9 cellular contexts compared by ENCODE assay signal in genomic region chr3:194489736-194490612, GRCh38.
A peak's percentile ranks its signal among the peaks of the same experiment; 100 is the strongest.
DNase-seq lines count a peak whose midpoint lies in the region; ATAC-seq and TF ChIP-seq lines count a peak whose summit lies in the region.
"Had no signal": no experiment of that assay in that cellular context is flagged by ENCODE, and none has a peak within 500 bp of the region (broad histone marks: within the 10 kb centered on the region; RNA-seq: fewer than 3 reads in every experiment).

No MANE protein-coding gene starts in this region.

- H3K27ac ChIP-seq in HL-60 (replicated peaks) = peak overlapping the region; percentile 34

- ATAC-seq in GM21360 (IDR thresholded peaks at IDR 0.05; ENCODE audit: unreplicated experiment) (peak; percentile 36), HG03097 (IDR thresholded peaks at IDR 0.05; ENCODE audit: low FRiP score, unreplicated experiment) (no peak)

- peak in 1 of 2 experiments; percentile 23 for DNase-seq in HL-60 (ENCODE audit: low read depth in 1 of 2, low spot score in 1 of 2)
- DNase-seq in fibroblast of mammary gland (ENCODE audit: low read depth) = peak; percentile 57
- DNase-seq in medulla oblongata (ENCODE audit: extremely low spot score) = no peak
- DNase-seq in islet precursor cell = no peak
- DNase-seq in KG1 (lab: John Stamatoyannopoulos, UW) = no peak

- peak overlapping the region; percentile 15 for H3K4me3 ChIP-seq in GM12875 (ENCODE audit: low read depth, low read length)
- H3K4me3 ChIP-seq in HL-60 (replicated peaks; ENCODE audit: insufficient read depth, low read length) = no peak overlapping the region
- H3K4me3 ChIP-seq in fibroblast of mammary gland (ENCODE audit: control insufficient read depth, low read depth, low read length) = no peak overlapping the region
- H3K4me3 ChIP-seq: Peyer's patch had no signal

- H3K27me3 ChIP-seq in HL-60 (ENCODE audit: insufficient read depth, poor library complexity, severe bottlenecking) = no peaks in the 10 kb centered on the region
- H3K27me3 ChIP-seq: Peyer's patch had no signal

- TF ChIP-seq CTCF in GM12875 (IDR thresholded peaks at IDR 0.05; ENCODE audit: borderline replicate concordance, insufficient read depth, low read depth, low read length) (no peak), HL-60 (IDR thresholded peaks at IDR 0.05; ENCODE audit: insufficient read depth, low read length) (no peak), fibroblast of mammary gland (conservative IDR thresholded peaks at IDR 0.05; ENCODE audit: control insufficient read depth, insufficient read depth, low read depth, low read length) (no peak)
